Comparison of ENCODE assay signal across 28 cellular contexts in the genomic region with DNA sequence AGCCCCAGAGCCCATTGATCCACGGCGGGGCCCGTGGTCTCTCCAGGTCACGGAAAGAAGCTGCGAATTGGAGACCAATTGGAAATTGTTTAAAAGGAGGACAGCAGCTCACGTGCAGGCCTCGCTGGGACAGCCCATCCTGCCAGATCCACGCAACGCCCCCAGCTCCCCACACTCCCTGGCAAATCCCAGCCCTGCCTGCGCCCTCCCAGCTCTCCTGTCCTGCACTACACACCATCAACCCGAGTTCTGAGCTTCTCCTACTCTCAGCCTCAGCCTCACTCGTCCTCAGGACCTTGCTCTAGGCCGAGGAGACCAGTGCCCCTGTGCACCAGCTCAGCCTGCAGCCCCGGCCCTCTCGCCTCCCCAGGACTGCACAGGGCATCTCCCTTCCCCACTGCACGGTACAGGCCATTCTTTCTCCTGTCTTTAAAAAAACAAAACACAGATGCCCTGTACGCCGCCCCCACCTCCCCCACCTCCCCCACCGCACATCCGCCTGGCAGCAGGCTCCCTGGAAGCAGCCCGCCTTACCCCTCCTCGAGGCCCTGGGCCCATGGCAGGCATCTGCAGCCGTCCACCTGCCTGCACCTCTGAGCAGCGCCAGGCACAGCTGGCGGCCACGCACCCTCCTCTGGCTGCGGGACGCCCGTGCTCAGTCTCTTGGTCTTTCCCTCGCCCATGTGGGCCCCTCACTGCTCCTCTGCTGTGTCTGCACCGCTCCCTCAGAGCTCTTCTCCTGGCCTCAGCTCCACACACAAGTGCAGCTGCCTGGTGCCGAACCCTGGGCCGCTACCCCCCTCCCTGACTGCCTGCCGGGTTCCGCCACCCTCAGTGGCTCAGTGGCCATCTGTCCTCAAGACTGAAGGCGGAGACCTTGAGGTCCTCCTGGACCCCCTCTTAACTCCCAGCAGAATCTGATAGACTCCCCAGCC.
"Had no signal": no experiment of that assay in that cellular context is flagged by ENCODE, and none has a peak within 500 bp of the region (broad histone marks: within the 10 kb centered on the region; RNA-seq: fewer than 3 reads in every experiment).

No MANE protein-coding gene starts in this region.

- H3K9me3 Mint-ChIP-seq: activated CD4-positive, alpha-beta T cell treated with anti-CD3 and anti-CD28 coated beads, Interleukin-2, amount 10 ng/mL, durations not matched to agents 24 days and 14 days; activated naive CD4-positive, alpha-beta T cell treated with anti-CD3 and anti-CD28 coated beads for 36 hours; activated T-cell treated with anti-CD3 and anti-CD28 coated beads, Interleukin-2, amount 50 U/mL, for 72 hours; nephron had no signal

- H3K9me3 ChIP-seq: heart left ventricle, left ventricle myocardium inferior, pancreas, prostate gland, stomach, thyroid gland, upper lobe of left lung had no signal

- H3K27ac ChIP-seq: brain microvascular endothelial cell, heart left ventricle, left ventricle myocardium inferior, pancreas, prostate gland, skin epidermis, thyroid gland, upper lobe of left lung, WERI-Rb-1 had no signal

- ATAC-seq: activated CD4-positive, CD25-positive, alpha-beta regulatory T cell treated with anti-CD3 and anti-CD28 coated beads, Interleukin-2, amount 50 U/mL, for 24 hours; activated CD8-positive, alpha-beta T cell treated with anti-CD3 and anti-CD28 coated beads for 36 hours; activated T-cell treated with anti-CD3 and anti-CD28 coated beads, Interleukin-2, amount 50 U/mL, for 72 hours; esophagus mucosa; heart left ventricle; pancreas; sciatic nerve had no signal

- H3K27me3 Mint-ChIP-seq: activated CD4-positive, alpha-beta T cell treated with anti-CD3 and anti-CD28 coated beads, Interleukin-2, amount 10 ng/mL, durations not matched to agents 24 days and 14 days; activated CD8-positive, alpha-beta T cell treated with anti-CD3 and anti-CD28 coated beads for 36 hours; activated naive CD8-positive, alpha-beta T cell treated with anti-CD3 and anti-CD28 coated beads, Interleukin-2, amount 10 ng/mL, durations not matched to agents 7 days and 5 days had no signal

- H3K36me3 ChIP-seq: prostate gland had no signal

- DNase-seq: activated CD4-positive, alpha-beta T cell treated with anti-CD3 and anti-CD28 coated beads, Interleukin-2, amount 10 ng/mL, durations not matched to agents 24 days and 14 days; activated CD8-positive, alpha-beta T cell treated with anti-CD3 and anti-CD28 coated beads for 36 hours; activated effector memory CD4-positive, alpha-beta T cell treated with anti-CD3 and anti-CD28 coated beads, Interleukin-2, amount 50 U/mL, for 16 hours; activated naive CD4-positive, alpha-beta T cell treated with anti-CD3 and anti-CD28 coated beads for 36 hours; activated naive CD8-positive, alpha-beta T cell treated with anti-CD3 and anti-CD28 coated beads, Interleukin-2, amount 10 ng/mL, durations not matched to agents 7 days and 5 days; activated T-cell treated with anti-CD3 and anti-CD28 coated beads, Interleukin-2, amount 50 U/mL, for 72 hours; amniotic stem cell; brain microvascular endothelial cell; foreskin fibroblast; left ventricle myocardium inferior; retina; stimulated activated CD4-positive, alpha-beta T cell treated with anti-CD3 and anti-CD28 coated beads, Interleukin-12 subunit alpha, Interleukin-12 subunit beta, amount 100 ng/mL, for 4 hours; stimulated activated CD4-positive, alpha-beta T cell treated with anti-CD3 and anti-CD28 coated beads, Interleukin-4, amount 100 ng/mL, for 1 hour; stomach; SW 1271; T1000; thyroid gland; WERI-Rb-1 had no signal

- H3K27ac Mint-ChIP-seq: activated CD4-positive, alpha-beta T cell treated with anti-CD3 and anti-CD28 coated beads, Interleukin-2, amount 10 ng/mL, durations not matched to agents 24 days and 14 days; activated CD8-positive, alpha-beta T cell treated with anti-CD3 and anti-CD28 coated beads for 36 hours; activated naive CD4-positive, alpha-beta T cell treated with anti-CD3 and anti-CD28 coated beads for 36 hours; activated naive CD8-positive, alpha-beta T cell treated with anti-CD3 and anti-CD28 coated beads, Interleukin-2, amount 10 ng/mL, durations not matched to agents 7 days and 5 days; activated T-cell treated with anti-CD3 and anti-CD28 coated beads, Interleukin-2, amount 50 U/mL, for 72 hours; nephron; T-helper 1 cell treated with Interleukin-12 subunit alpha and Interleukin-12 subunit beta and Interleukin-4 antibody, amounts not matched to agents 30 μg/mL and 1 μg/mL, for 36 hours had no signal

- H3K4me3 Mint-ChIP-seq: activated CD4-positive, alpha-beta T cell treated with anti-CD3 and anti-CD28 coated beads, Interleukin-2, amount 10 ng/mL, durations not matched to agents 24 days and 14 days; activated CD8-positive, alpha-beta T cell treated with anti-CD3 and anti-CD28 coated beads for 36 hours; activated naive CD4-positive, alpha-beta T cell treated with anti-CD3 and anti-CD28 coated beads for 36 hours; activated naive CD8-positive, alpha-beta T cell treated with anti-CD3 and anti-CD28 coated beads, Interleukin-2, amount 10 ng/mL, durations not matched to agents 7 days and 5 days; activated T-cell treated with anti-CD3 and anti-CD28 coated beads, Interleukin-2, amount 50 U/mL, for 72 hours; nephron; T-helper 1 cell treated with Interleukin-12 subunit alpha and Interleukin-12 subunit beta and Interleukin-4 antibody, amounts not matched to agents 30 μg/mL and 1 μg/mL, for 36 hours had no signal

- H3K4me3 ChIP-seq: heart left ventricle, left ventricle myocardium inferior, pancreas, prostate gland, skin epidermis, stomach, thyroid gland, upper lobe of left lung had no signal

- H3K4me1 Mint-ChIP-seq: activated naive CD8-positive, alpha-beta T cell treated with anti-CD3 and anti-CD28 coated beads, Interleukin-2, amount 10 ng/mL, durations not matched to agents 7 days and 5 days had no signal

- H3K4me1 ChIP-seq: pancreas, prostate gland had no signal

- H3K27me3 ChIP-seq: brain microvascular endothelial cell, heart left ventricle, pancreas, stomach, thyroid gland, upper lobe of left lung had no signal
